Comparison of ENCODE assay signal across 24 cellular contexts in genomic region chr2:37737507-37737906, GRCh38.
DNase-seq lines count a peak whose midpoint lies in the region; ATAC-seq, FAIRE-seq and TF ChIP-seq lines count a peak whose summit lies in the region.
"Had no signal": no experiment of that assay in that cellular context is flagged by ENCODE, and none has a peak within 500 bp of the region (broad histone marks: within the 10 kb centered on the region; RNA-seq: fewer than 3 reads in every experiment).

No MANE protein-coding gene starts in this region.

- peak overlapping the region; percentile 40 for H2BK5ac ChIP-seq in IMR-90 (ENCODE audit: low read depth, low read length, poor library complexity, severe bottlenecking)

- no peaks in the 10 kb centered on the region for H3K36me3 ChIP-seq in IMR-90 (ENCODE audit: control insufficient read depth, insufficient read depth, low read length)
- H3K36me3 ChIP-seq: neutrophil, tibial artery had no signal

- H3K4me1 Mint-ChIP-seq in osteocyte (ENCODE audit: unreplicated experiment), result peaks cover 39% of the 10 kb centered on the region
- peaks cover 6% of the 10 kb centered on the region for H3K4me1 Mint-ChIP-seq in stimulated activated naive CD8-positive, alpha-beta T cell treated with anti-CD3 and anti-CD28 coated beads, Interleukin-15, amount 100 ng/mL, for 72 hours
- H3K4me1 Mint-ChIP-seq: activated naive CD8-positive, alpha-beta T cell treated with anti-CD3 and anti-CD28 coated beads, Interleukin-2, amount 10 ng/mL, durations not matched to agents 7 days and 5 days had no signal

- no peak overlapping the region for H3K4me3 Mint-ChIP-seq in osteocyte (ENCODE audit: unreplicated experiment)
- no peak overlapping the region for H3K4me3 Mint-ChIP-seq in stimulated activated naive CD8-positive, alpha-beta T cell treated with anti-CD3 and anti-CD28 coated beads, Interleukin-15, amount 100 ng/mL, for 72 hours
- H3K4me3 Mint-ChIP-seq: activated naive CD8-positive, alpha-beta T cell treated with anti-CD3 and anti-CD28 coated beads, Interleukin-2, amount 10 ng/mL, durations not matched to agents 7 days and 5 days; brain; effector memory CD8-positive, alpha-beta T cell; stimulated activated naive CD8-positive, alpha-beta T cell treated with anti-CD3 and anti-CD28 coated beads, Interleukin-15, Interleukin-2, amounts not matched to agents 100 ng/mL and 50 ng/mL, for 24 hours had no signal

- no peak overlapping the region for H2AFZ ChIP-seq in IMR-90 (replicated peaks; ENCODE audit: low read length, poor library complexity)

- POLR2A ChIA-PET in IMR-90 (lab: Charles Lee; ENCODE audit: unreplicated experiment), result no interaction called here

- H2AK5ac ChIP-seq in IMR-90 (ENCODE audit: low read depth, low read length), result no peak overlapping the region

- H3K9me3 Mint-ChIP-seq in osteocyte (ENCODE audit: unreplicated experiment), result peaks cover 3% of the 10 kb centered on the region
- no peaks in the 10 kb centered on the region for H3K9me3 Mint-ChIP-seq in stimulated activated naive CD8-positive, alpha-beta T cell treated with anti-CD3 and anti-CD28 coated beads, Interleukin-15, amount 100 ng/mL, for 72 hours
- H3K9me3 Mint-ChIP-seq: activated naive CD8-positive, alpha-beta T cell treated with anti-CD3 and anti-CD28 coated beads, Interleukin-2, amount 10 ng/mL, durations not matched to agents 7 days and 5 days; effector memory CD8-positive, alpha-beta T cell; stimulated activated naive CD8-positive, alpha-beta T cell treated with anti-CD3 and anti-CD28 coated beads, Interleukin-15, Interleukin-2, amounts not matched to agents 100 ng/mL and 50 ng/mL, for 24 hours had no signal

- no peak overlapping the region for H3K4me2 ChIP-seq in IMR-90 (ENCODE audit: low read depth, low read length)

- intact Hi-C loops in IMR-90 (cut with micrococcal nuclease), result no loop called here

- peak; percentile 16 for FAIRE-seq in D721Med (lab: Jason Lieb, UNC)
- FAIRE-seq: colon, H1 had no signal

- H4K8ac ChIP-seq in IMR-90 (ENCODE audit: low read depth in 2 of 2, low read length in 2 of 2), result no peak overlapping the region

- no peak overlapping the region for H3K14ac ChIP-seq in IMR-90 (replicated peaks; ENCODE audit: low read depth, low read length)

- H3K9me3 ChIP-seq in IMR-90 (ENCODE audit: control insufficient read depth, insufficient read depth, low read length), result no peaks in the 10 kb centered on the region
- H3K9me3 ChIP-seq: neutrophil, tibial artery had no signal

- no peak overlapping the region; the same call in 1 of the 2 replicates for H3K18ac ChIP-seq in IMR-90 (ENCODE audit: low read depth, low read length)

- in situ Hi-C loops in IMR-90 (cut with MboI; ENCODE audit: low sequenced_read_pairs), result no loop called here

- ATAC-seq in IMR-90 (ENCODE audit: low read depth) (no peak; the same call in 1 of the 2 replicates), GM21367 (IDR thresholded peaks at IDR 0.05; ENCODE audit: unreplicated experiment) (no peak)
- no peak for ATAC-seq in stimulated activated naive CD8-positive, alpha-beta T cell treated with anti-CD3 and anti-CD28 coated beads, Interleukin-15, amount 100 ng/mL, for 72 hours
- ATAC-seq: effector memory CD8-positive, alpha-beta T cell had no signal

- no peak overlapping the region for H3K9ac ChIP-seq in IMR-90 (ENCODE audit: low read depth, low read length)

- H3K23ac ChIP-seq in IMR-90 (ENCODE audit: low read depth, low read length), result no peak overlapping the region

- peak overlapping the region; percentile 41; the same call in 1 of the 2 replicates for H2BK20ac ChIP-seq in IMR-90 (ENCODE audit: low read depth, low read length)

- TF ChIP-seq CTCF in D721Med (IDR thresholded peaks at IDR 0.05; ENCODE audit: insufficient read depth, missing control alignments), result no peak
- TF ChIP-seq CTCF in IMR-90 (conservative IDR thresholded peaks at IDR 0.05; ENCODE audit: low read depth, low read length), result no peak
- no peak for TF ChIP-seq CTCF in osteocyte (IDR thresholded peaks at IDR 0.05)

- no peak overlapping the region for H3K4me3 ChIP-seq in IMR-90 (ENCODE audit: insufficient read depth, low read depth, low read length)
- H3K4me3 ChIP-seq: tibial artery had no signal

- peak overlapping the region; percentile 44; the same call in 1 of the 3 replicates for H2BK15ac ChIP-seq in IMR-90 (ENCODE audit: low read depth, low read length)

- H3K27ac Mint-ChIP-seq in osteocyte (ENCODE audit: unreplicated experiment), result peak overlapping the region; percentile 12
- H3K27ac Mint-ChIP-seq in stimulated activated naive CD8-positive, alpha-beta T cell treated with anti-CD3 and anti-CD28 coated beads, Interleukin-15, amount 100 ng/mL, for 72 hours, result no peak overlapping the region
- H3K27ac Mint-ChIP-seq: activated naive CD8-positive, alpha-beta T cell treated with anti-CD3 and anti-CD28 coated beads, Interleukin-2, amount 10 ng/mL, durations not matched to agents 7 days and 5 days; stimulated activated naive CD8-positive, alpha-beta T cell treated with anti-CD3 and anti-CD28 coated beads, Interleukin-15, Interleukin-2, amounts not matched to agents 100 ng/mL and 50 ng/mL, for 24 hours had no signal

- TF ChIP-seq RAD21 in IMR-90 (IDR thresholded peaks at IDR 0.05; ENCODE audit: low read length), result no peak

- no peak for TF ChIP-seq POLR2A in IMR-90 (IDR thresholded peaks at IDR 0.05; ENCODE audit: low read depth, low read length)

- H3K36me3 Mint-ChIP-seq in osteocyte (ENCODE audit: unreplicated experiment), result no peaks in the 10 kb centered on the region
- H3K36me3 Mint-ChIP-seq: activated naive CD8-positive, alpha-beta T cell treated with anti-CD3 and anti-CD28 coated beads, Interleukin-2, amount 10 ng/mL, durations not matched to agents 7 days and 5 days; brain had no signal

- H2AK9ac ChIP-seq in IMR-90 (replicated peaks; ENCODE audit: low read depth, low read length, poor library complexity), result no peak overlapping the region

- H3K9me1 ChIP-seq in IMR-90 (ENCODE audit: insufficient read depth, low read length), result no peaks in the 10 kb centered on the region; the same call in 1 of the 2 replicates

- dilution Hi-C loops in IMR-90 (cut with HindIII; ENCODE audit: low sequenced_read_pairs, unreplicated experiment), result no loop called here

- H4K20me1 ChIP-seq in IMR-90 (ENCODE audit: insufficient read depth, low read length), result no peaks in the 10 kb centered on the region

- H4K5ac ChIP-seq in IMR-90 (ENCODE audit: low read depth, low read length), result no peak overlapping the region

- no TSS peak for BruUV-seq in IMR-90 (replicated peaks; lab: Mats Ljungman, UMichigan)

- no peak overlapping the region for H3K56ac ChIP-seq in IMR-90 (ENCODE audit: extremely low read depth, insufficient read depth, low read length)

- H3K4ac ChIP-seq in IMR-90 (ENCODE audit: low read depth, low read length), result no peak overlapping the region

- no peaks in the 10 kb centered on the region for H3K27me3 Mint-ChIP-seq in osteocyte (ENCODE audit: unreplicated experiment)
- no peaks in the 10 kb centered on the region for H3K27me3 Mint-ChIP-seq in stimulated activated naive CD8-positive, alpha-beta T cell treated with anti-CD3 and anti-CD28 coated beads, Interleukin-15, amount 100 ng/mL, for 72 hours
- H3K27me3 Mint-ChIP-seq: activated naive CD8-positive, alpha-beta T cell treated with anti-CD3 and anti-CD28 coated beads, Interleukin-2, amount 10 ng/mL, durations not matched to agents 7 days and 5 days; brain; effector memory CD8-positive, alpha-beta T cell; stimulated activated naive CD8-positive, alpha-beta T cell treated with anti-CD3 and anti-CD28 coated beads, Interleukin-15, Interleukin-2, amounts not matched to agents 100 ng/mL and 50 ng/mL, for 24 hours had no signal

- no peak overlapping the region for H2BK120ac ChIP-seq in IMR-90 (ENCODE audit: low read depth, low read length)

- DNase-seq in D721Med (ENCODE audit: insufficient read length, low spot score) (no peak), IMR-90 (peak; percentile 36), fibroblast of gingiva (ENCODE audit: low read depth) (peak; percentile 7), osteocyte (ENCODE audit: extremely low spot score, unreplicated experiment) (no peak), NCI-H1436 treated with DMSO at 0.1 percent for 48 hours (lab: John Stamatoyannopoulos, UW) (no peak), inferior parietal cortex (ENCODE audit: extremely low spot score) (no peak)
- DNase-seq in stimulated activated naive CD8-positive, alpha-beta T cell treated with anti-CD3 and anti-CD28 coated beads, Interleukin-15, amount 100 ng/mL, for 72 hours, result no peak
- DNase-seq: activated naive CD8-positive, alpha-beta T cell treated with anti-CD3 and anti-CD28 coated beads, Interleukin-2, amount 10 ng/mL, durations not matched to agents 7 days and 5 days; DND-41; effector memory CD8-positive, alpha-beta T cell; hippocampal formation; MM.1S; NCI-H146; NCI-H2171; NCI-H526 treated with DMSO at 0.1 percent for 48 hours; stimulated activated CD4-positive, alpha-beta T cell treated with anti-CD3 and anti-CD28 coated beads, Interleukin-4, amount 100 ng/mL, for 4 hours; T-helper 2 cell; tibial artery had no signal

- H3K27me3 ChIP-seq in IMR-90 (ENCODE audit: control insufficient read depth, insufficient read depth, low read length), result no peaks in the 10 kb centered on the region
- H3K27me3 ChIP-seq: neutrophil, tibial artery had no signal

- peaks cover 13% of the 10 kb centered on the region for H3K4me1 ChIP-seq in IMR-90 (ENCODE audit: control insufficient read depth, insufficient read depth, low read length)

- no peak overlapping the region for H3K27ac ChIP-seq in IMR-90 (ENCODE audit: insufficient read depth, low read length)
- H3K27ac ChIP-seq: neutrophil had no signal

- CTCF ChIA-PET in IMR-90 (lab: Yijun Ruan, JAX), result no interaction called here

- 0 out of 4 replicates have a peak, but pooled peaks cover 0 to 4% of the 10 kb centered on the region in 2 experiments for H3K79me1 ChIP-seq in IMR-90 (ENCODE audit: low read depth in 1 of 2, low read length in 2 of 2)

- H4K91ac ChIP-seq in IMR-90 (ENCODE audit: insufficient read depth, low read depth, low read length), result no peak overlapping the region

TF ChIP-seq in IMR-90, 13 proteins besides CTCF, POLR2A, EP300 and RAD21 (continues in another document):
- TF ChIP-seq CHD1 (IDR thresholded peaks at IDR 0.05; ENCODE audit: low read depth, low read length), result no peak
- no peak for TF ChIP-seq ELK1 (IDR thresholded peaks at IDR 0.05; ENCODE audit: borderline replicate concordance, low read depth, low read length)

Comparison
In these comparisons a context has a peak if more than half of its experiments do, and no peak if none do; other contexts are left out.
1. DNase-seq: peak in IMR-90 (single experiment) and fibroblast of gingiva (single experiment); none in D721Med (single experiment), osteocyte (single experiment), stimulated activated naive CD8-positive, alpha-beta T cell treated with anti-CD3 and anti-CD28 coated beads, Interleukin-15, amount 100 ng/mL, for 72 hours (0 of 2), NCI-H1436 treated with DMSO at 0.1 percent for 48 hours (single experiment) and inferior parietal cortex (single experiment).